8 cellular contexts compared by ENCODE assay signal in the genomic region with DNA sequence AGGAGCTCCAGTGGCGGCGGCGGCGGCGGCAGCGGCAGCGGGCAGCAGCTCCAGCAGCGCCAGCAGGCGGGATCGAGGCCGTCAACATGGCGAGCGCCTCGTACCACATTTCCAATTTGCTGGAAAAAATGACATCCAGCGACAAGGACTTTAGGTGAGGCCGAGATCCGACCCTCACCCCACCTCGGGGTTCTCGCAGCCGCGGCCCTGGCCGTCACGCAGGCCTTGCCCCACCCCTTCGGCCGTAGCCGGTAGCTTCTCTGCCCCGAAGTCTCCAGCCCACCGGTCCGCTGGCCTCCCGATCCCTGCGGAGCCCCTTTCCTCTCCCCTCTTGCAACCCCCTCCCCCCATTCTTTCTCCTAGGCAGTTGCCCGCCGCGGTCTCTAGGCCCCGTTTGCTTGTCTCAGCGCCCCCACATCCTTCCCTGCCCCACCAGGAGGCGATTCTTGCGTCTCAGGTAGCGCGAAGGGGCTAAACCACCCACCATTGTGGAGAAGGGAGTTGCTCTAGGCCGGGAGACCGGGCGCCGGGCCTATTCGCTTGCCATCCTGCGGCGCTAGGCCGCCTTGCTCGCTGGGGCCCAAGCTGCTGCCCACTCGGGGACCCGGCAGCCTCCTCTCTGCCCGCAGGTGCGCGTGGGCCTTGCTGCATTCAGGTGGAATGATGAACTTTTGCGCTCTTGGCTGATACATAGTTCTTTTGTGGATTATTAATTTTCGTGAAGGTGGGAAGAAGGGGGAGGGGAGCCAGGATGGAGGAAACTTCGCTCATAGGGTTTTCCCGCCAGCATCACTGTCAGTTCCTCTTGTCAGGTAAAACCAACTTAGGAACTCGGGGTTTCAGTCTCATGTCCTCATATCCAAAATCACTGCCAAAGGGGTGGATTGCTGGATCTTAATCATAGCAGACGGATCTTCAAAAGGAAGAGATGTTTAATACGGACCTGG. TPM values are rescaled to one million over a fixed set of nuclear protein-coding genes. Genes with fewer than 3 reads are reported as not detected.
DNase-seq lines count a peak whose midpoint lies in the region; ATAC-seq and TF ChIP-seq lines count a peak whose summit lies in the region.

No MANE protein-coding gene starts in this region.

- H3K27me3 Mint-ChIP-seq in T-helper 17 cell: no peaks in the 10 kb centered on the region

- peaks cover 24 to 61% (median 56%) of the 10 kb centered on the region in 6 donors for H3K4me1 ChIP-seq in spleen

- peak; percentile 12 for ATAC-seq in GM21825 (IDR thresholded peaks at IDR 0.05; ENCODE audit: unreplicated experiment)
- ATAC-seq in T-helper 17 cell: no peak

- 0% methylated on average over 54 to 61 of the region's 61 CpGs for WGBS in spleen, 5 donors

- peaks cover 37% of the 10 kb centered on the region for H3K4me1 Mint-ChIP-seq in T-helper 17 cell

- no peaks in the 10 kb centered on the region for H3K27me3 ChIP-seq in spleen (replicated peaks in 1 of 7)

- TF ChIP-seq CTCF in spleen (IDR thresholded peaks at IDR 0.05 in 8 of 11, conservative IDR thresholded peaks at IDR 0.05 in 3 of 11): peak in 1 of 11 experiments; percentile 26

- H3K36me3 ChIP-seq in spleen: peaks cover 0 to 7% (median 0%) of the 10 kb centered on the region in 6 donors

- peak overlapping the region; percentile 100 for H3K27ac Mint-ChIP-seq in T-helper 17 cell

- intact Hi-C loops in spleen (cut with DNase I; ENCODE audit: low total_unique reads): no loop called here

- no peak for TF ChIP-seq POLR2A in spleen (IDR thresholded peaks at IDR 0.05)

- H3K27ac ChIP-seq in spleen: peak overlapping the region; percentile 92 to 98 (median 96)

- H3K4me3 ChIP-seq in iPS-18c (ENCODE audit: insufficient read depth, low read depth, low read length): peak overlapping the region; percentile 99
- peak overlapping the region; percentile 68 to 90 (median 82) for H3K4me3 ChIP-seq in spleen

- peak overlapping the region; percentile 98 for H3K4me3 Mint-ChIP-seq in T-helper 17 cell

- DNase-seq in GDM1 (lab: John Stamatoyannopoulos, UW) (peak; percentile 31), LHCN-M2 (ENCODE audit: low read depth) (peak; percentile 25), T-helper 17 cell (peak; percentile 30 to 43 (median 36)), astrocyte of the hippocampus (ENCODE audit: low read depth, low spot score) (peak; percentile 65), spleen (peak; percentile 93), GF-D8 (lab: John Stamatoyannopoulos, UW) (no peak)

- H3K36me3 Mint-ChIP-seq in T-helper 17 cell (ENCODE audit: low read depth): no peaks in the 10 kb centered on the region

- H3K9me3 ChIP-seq in T-helper 17 cell (ENCODE audit: control insufficient read depth, low read length, poor library complexity, severe bottlenecking) (no peaks in the 10 kb centered on the region), iPS-18c (ENCODE audit: control insufficient read depth, insufficient read depth, low read length) (no peaks in the 10 kb centered on the region), spleen (no peaks in the 10 kb centered on the region)

RNA-seq across cellular contexts. Expression of a gene that starts 0.7 kb away (rescaled TPM):
- total RNA-seq in LHCN-M2 (2014; rRNA removed) (84.5 and 91.4 TPM in 2 replicates), T-helper 17 cell (100 to 1,000 TPM in 1 of 2 donors, 10 to 100 TPM in 1; 96.8 to 113 TPM), spleen (100 to 1,000 TPM in 3 of 7 donors, 10 to 100 TPM in 4; 72.9 to 111 (median 91.6) TPM)
- 37.1 TPM for polyA plus RNA-seq in LHCN-M2 (2012)
- 10 to 100 TPM; 14.1 to 20.8 (median 17.7) TPM for polyA plus RNA-seq in spleen
